26 cellular contexts compared by ENCODE assay signal in genomic region chr11:99911116-99911515, GRCh38.
DNase-seq lines count a peak whose midpoint lies in the region; ATAC-seq, FAIRE-seq and TF ChIP-seq lines count a peak whose summit lies in the region.
"Had no signal": no experiment of that assay in that cellular context is flagged by ENCODE, and none has a peak within 500 bp of the region (broad histone marks: within the 10 kb centered on the region; RNA-seq: fewer than 3 reads in every experiment).

No MANE protein-coding gene starts in this region.

- H3K18ac ChIP-seq in H9 (ENCODE audit: insufficient read length, low read depth, low read length) = no peak overlapping the region

- H4K91ac ChIP-seq in H9 (ENCODE audit: insufficient read length, low read depth, low read length) = no peak overlapping the region

- no peaks in the 10 kb centered on the region for H3K9me3 Mint-ChIP-seq in H9
- H3K9me3 Mint-ChIP-seq in CD4-positive, alpha-beta memory T cell = peaks cover 1 to 27% (median 9%) of the 10 kb centered on the region in 8 donors

- H3K79me2 ChIP-seq in H9 (ENCODE audit: insufficient read depth, low read length) = no peaks in the 10 kb centered on the region
- no peaks in the 10 kb centered on the region for H3K79me2 ChIP-seq in PC-3 (ENCODE audit: low read length)

- no peaks in the 10 kb centered on the region for H3K4me1 Mint-ChIP-seq in H9
- H3K4me1 Mint-ChIP-seq in CD4-positive, alpha-beta memory T cell = no peaks in the 10 kb centered on the region
- H3K4me1 Mint-ChIP-seq: nephron had no signal

- intact Hi-C loops in PC-3 (cut with micrococcal nuclease) = no loop called here
- intact Hi-C loops in CD4-positive, alpha-beta memory T cell (cut with micrococcal nuclease) = no loop called here

- H3K27ac Mint-ChIP-seq in H9 = no peak overlapping the region
- H3K27ac Mint-ChIP-seq in CD4-positive, alpha-beta memory T cell = no peak overlapping the region
- H3K27ac Mint-ChIP-seq: activated CD8-positive, alpha-beta T cell treated with anti-CD3 and anti-CD28 coated beads for 36 hours; nephron had no signal

- no peak overlapping the region for H2AFZ ChIP-seq in H9 (ENCODE audit: low read length)
- no peak overlapping the region for H2AFZ ChIP-seq in PC-3 (ENCODE audit: low read length)

- DNase-seq in D721Med (ENCODE audit: insufficient read length, low spot score) = no peak
- DNase-seq in H9 = no peak
- peak; percentile 19 for DNase-seq in PC-3
- DNase-seq in iPS-NIHi11 (ENCODE audit: low spot score) = peak; percentile 18
- DNase-seq in CD4-positive, alpha-beta memory T cell = no peak
- no peak for DNase-seq in HuH-7 (ENCODE audit: low spot score)
- DNase-seq: activated CD4-positive, CD25-positive, alpha-beta regulatory T cell; activated CD8-positive, alpha-beta T cell treated with anti-CD3 and anti-CD28 coated beads for 36 hours; activated naive CD4-positive, alpha-beta T cell treated with anti-CD3 and anti-CD28 coated beads, Interleukin-2, amount 50 U/mL, for 16 hours; activated T-cell treated with anti-CD3 and anti-CD28 coated beads, Interleukin-2, amount 50 U/mL, for 4 hours; cerebellar nuclear complex; effector CD4-positive, alpha-beta T cell; GF-D8; Karpas-422; midbrain; NCI-H1417 treated with DMSO at 0.1 percent for 48 hours; NK-92 treated with Interleukin-12 subunit alpha and Interleukin-12 subunit beta, amount 100 ng/mL, for 24 hours; psoas muscle; stimulated activated CD4-positive, alpha-beta T cell treated with anti-CD3 and anti-CD28 coated beads, Interleukin-4, amount 100 ng/mL, for 1 hour; stomach; T-helper 1 cell; trophoblast cell had no signal

- no peak overlapping the region for H3K4me3 Mint-ChIP-seq in H9
- no peak overlapping the region for H3K4me3 Mint-ChIP-seq in CD4-positive, alpha-beta memory T cell
- H3K4me3 Mint-ChIP-seq: activated CD8-positive, alpha-beta T cell treated with anti-CD3 and anti-CD28 coated beads for 36 hours; activated T-cell treated with anti-CD3 and anti-CD28 coated beads, Interleukin-2, amount 50 U/mL, for 4 hours; nephron had no signal

- H3K9me2 ChIP-seq in PC-3 (replicated peaks; ENCODE audit: low read length) = no peaks in the 10 kb centered on the region

- no peak overlapping the region for H3K56ac ChIP-seq in H9 (ENCODE audit: insufficient read length, low read depth, low read length)

- no CpG with 5 or more reads among the region's 3 CpGs for WGBS in H9 (ENCODE audit: extremely low coverage, insufficient read length, low lambda C conversion rate)

- H3K9me3 ChIP-seq in H9 (ENCODE audit: control insufficient read depth, low read depth, low read length) (no peaks in the 10 kb centered on the region), PC-3 (ENCODE audit: low read length) (no peaks in the 10 kb centered on the region)
- H3K9me3 ChIP-seq in CD4-positive, alpha-beta memory T cell (ENCODE audit: control insufficient read depth in 1 of 2, low read length in 2 of 2) = no peaks in the 10 kb centered on the region
- H3K9me3 ChIP-seq: psoas muscle, stomach had no signal

- H3K14ac ChIP-seq in H9 (ENCODE audit: insufficient read depth, low read length) = no peak overlapping the region

- H3K4me2 ChIP-seq in H9 (ENCODE audit: insufficient read depth, insufficient read length, low read length) = no peak overlapping the region
- no peak overlapping the region for H3K4me2 ChIP-seq in PC-3 (ENCODE audit: low read length)

- H3K36me3 ChIP-seq in PC-3 (ENCODE audit: low read depth, low read length) = no peaks in the 10 kb centered on the region
- H3K36me3 ChIP-seq in CD4-positive, alpha-beta memory T cell (ENCODE audit: insufficient read depth, low read length) = no peaks in the 10 kb centered on the region
- H3K36me3 ChIP-seq: stomach had no signal

- no peaks in the 10 kb centered on the region for H3F3A ChIP-seq in PC-3 (ENCODE audit: low read length, unreplicated experiment)

- peak; percentile 8 for TF ChIP-seq CTCF in D721Med (IDR thresholded peaks at IDR 0.05; ENCODE audit: insufficient read depth, missing control alignments)
- TF ChIP-seq CTCF in H9 (conservative IDR thresholded peaks at IDR 0.05) = peak; percentile 66
- peak; percentile 46; the same call in 1 of the 2 replicates for TF ChIP-seq CTCF in PC-3 (conservative IDR thresholded peaks at IDR 0.05; ENCODE audit: low read depth, low read length)

- CTCF ChIA-PET in PC-3 (lab: Charles Lee) = no interaction called here
- CTCF ChIA-PET in CD4-positive, alpha-beta memory T cell (lab: Charles Lee; ENCODE audit: partially characterized antibody) = no interaction called here

- no peak overlapping the region for H3K23ac ChIP-seq in H9 (ENCODE audit: insufficient read length, low read depth, low read length)

- no peak overlapping the region for H2BK15ac ChIP-seq in H9 (ENCODE audit: low read depth, low read length)

- POLR2A ChIA-PET in PC-3 (lab: Charles Lee; ENCODE audit: unreplicated experiment) = no interaction called here
- POLR2A ChIA-PET in CD4-positive, alpha-beta memory T cell (lab: Charles Lee; ENCODE audit: partially characterized antibody) = no interaction called here

- H2AK5ac ChIP-seq in H9 (ENCODE audit: insufficient read length, low read length) = no peak overlapping the region

- no peak for FAIRE-seq in D721Med (lab: Jason Lieb, UNC)

- no peak overlapping the region for H3K4ac ChIP-seq in H9 (ENCODE audit: low read depth, low read length)

- H3K4me1 ChIP-seq in H9 (ENCODE audit: insufficient read depth, low read length) = no peaks in the 10 kb centered on the region
- H3K4me1 ChIP-seq in PC-3 (ENCODE audit: insufficient read depth, low read length) = no peaks in the 10 kb centered on the region
- H3K4me1 ChIP-seq in CD4-positive, alpha-beta memory T cell (ENCODE audit: insufficient read depth, low read length) = no peaks in the 10 kb centered on the region
- H3K4me1 ChIP-seq: psoas muscle, stomach had no signal

- H3K23me2 ChIP-seq in H9 (ENCODE audit: insufficient read length, low read depth, low read length, poor library complexity, severe bottlenecking) = no peaks in the 10 kb centered on the region

- H3T11ph ChIP-seq in H9 (ENCODE audit: low read length) = no peak overlapping the region

- H3K9ac ChIP-seq in H9 (ENCODE audit: extremely low read depth, insufficient read length, low read length) (no peak overlapping the region), PC-3 (ENCODE audit: low read length) (no peak overlapping the region)

- no peak overlapping the region for H3K27ac ChIP-seq in H9 (ENCODE audit: insufficient read length, low read depth, low read length)
- no peak overlapping the region for H3K27ac ChIP-seq in PC-3 (ENCODE audit: low read length)
- H3K27ac ChIP-seq in CD4-positive, alpha-beta memory T cell (ENCODE audit: low read depth, low read length) = no peak overlapping the region
- H3K27ac ChIP-seq: psoas muscle, skin epidermis, stomach had no signal

- H4K8ac ChIP-seq in H9 (replicated peaks; ENCODE audit: insufficient read length, low read depth, low read length) = no peak overlapping the region

- ATAC-seq in PC-3 = 0 out of 2 replicates have a peak, but pooled peaks have one; percentile 40
- no peak for ATAC-seq in GM21381 (IDR thresholded peaks at IDR 0.05; ENCODE audit: unreplicated experiment)
- no peak for ATAC-seq in GM19395 (IDR thresholded peaks at IDR 0.05; ENCODE audit: unreplicated experiment)
- ATAC-seq: activated CD8-positive, alpha-beta T cell treated with anti-CD3 and anti-CD28 coated beads for 36 hours; activated T-cell treated with anti-CD3 and anti-CD28 coated beads, Interleukin-2, amount 50 U/mL, for 4 hours; psoas muscle had no signal

- no peak overlapping the region for H4K5ac ChIP-seq in H9 (ENCODE audit: insufficient read length, low read depth, low read length)

- no peak overlapping the region for H2BK5ac ChIP-seq in H9 (ENCODE audit: insufficient read length, low read length)

- H3K4me3 ChIP-seq in PC-3 (ENCODE audit: low read length) = no peak overlapping the region
- H3K4me3 ChIP-seq in CD4-positive, alpha-beta memory T cell (ENCODE audit: low read length in 2 of 2) = no peak overlapping the region
- H3K4me3 ChIP-seq: psoas muscle, skin epidermis, stomach had no signal

- no peak overlapping the region for H2BK12ac ChIP-seq in H9 (ENCODE audit: insufficient read length, low read depth, low read length)

- H4K20me1 ChIP-seq in H9 (ENCODE audit: control insufficient read depth, insufficient read depth, insufficient read length) (no peaks in the 10 kb centered on the region), PC-3 (ENCODE audit: low read length) (no peaks in the 10 kb centered on the region)

- H2BK120ac ChIP-seq in H9 (ENCODE audit: low read depth, low read length, poor library complexity, severe bottlenecking) = no peak overlapping the region

- no peak overlapping the region for H2BK20ac ChIP-seq in H9 (ENCODE audit: low read depth, low read length, poor library complexity, severe bottlenecking)

- H3K79me1 ChIP-seq in H9 (ENCODE audit: insufficient read depth, low read depth, low read length, poor library complexity, severe bottlenecking) = no peaks in the 10 kb centered on the region

- H3K36me3 Mint-ChIP-seq in H9 (ENCODE audit: insufficient read depth in 1 of 3, low read depth in 3 of 3) = no peaks in the 10 kb centered on the region
- H3K36me3 Mint-ChIP-seq in CD4-positive, alpha-beta memory T cell = no peaks in the 10 kb centered on the region

- no TSS peak for BruUV-seq in PC-3 (replicated peaks; lab: Mats Ljungman, UMichigan)

- no peaks in the 10 kb centered on the region for H3K27me3 ChIP-seq in H9 (ENCODE audit: insufficient read depth, low read length)
- H3K27me3 ChIP-seq in PC-3 (ENCODE audit: low read length) = 0 out of 2 replicates have a peak, but pooled peaks cover 2% of the 10 kb centered on the region
- no peaks in the 10 kb centered on the region for H3K27me3 ChIP-seq in CD4-positive, alpha-beta memory T cell (ENCODE audit: insufficient read depth, low read length)
- H3K27me3 ChIP-seq: stomach had no signal

- H3K27me3 Mint-ChIP-seq in H9 (ENCODE audit: low read depth) = no peaks in the 10 kb centered on the region
- no peaks in the 10 kb centered on the region for H3K27me3 Mint-ChIP-seq in CD4-positive, alpha-beta memory T cell
- H3K27me3 Mint-ChIP-seq: activated CD8-positive, alpha-beta T cell treated with anti-CD3 and anti-CD28 coated beads for 36 hours had no signal

Comparison
In these comparisons a context has a peak if more than half of its experiments do, and no peak if none do; other contexts are left out.
1. DNase-seq: peak in PC-3 (single experiment) and iPS-NIHi11 (single experiment); none in D721Med (single experiment), H9 (single experiment), CD4-positive, alpha-beta memory T cell (0 of 5) and HuH-7 (single experiment).
2. CTCF ChIP-seq: peak in every context shown above with its lines; median percentile 66 in H9; 46 in PC-3; 8 in D721Med.